Comparison of ENCODE assay signal across 17 cellular contexts in genomic region chr9:115520626-115521025, GRCh38.
"Had no signal": no experiment of that assay in that cellular context is flagged by ENCODE, and none has a peak within 500 bp of the region (broad histone marks: within the 10 kb centered on the region; RNA-seq: fewer than 3 reads in every experiment).

No MANE protein-coding gene starts in this region.

- H3K27me3 ChIP-seq: breast epithelium, esophagus muscularis mucosa, hepatocyte, stomach, upper lobe of left lung had no signal

- H3K4me3 ChIP-seq: breast epithelium, esophagus muscularis mucosa, hepatocyte, lower lobe of right lung, stomach, upper lobe of left lung had no signal

- H3K9me3 ChIP-seq: breast epithelium, esophagus muscularis mucosa, lower lobe of right lung, stomach, upper lobe of left lung had no signal

- ATAC-seq: activated CD4-positive, CD25-positive, alpha-beta regulatory T cell treated with anti-CD3 and anti-CD28 coated beads, Interleukin-2, amount 50 U/mL, for 24 hours; activated CD8-positive, alpha-beta T cell treated with anti-CD3 and anti-CD28 coated beads, Interleukin-2, amount 10 ng/mL, durations not matched to agents 7 days and 5 days; activated T-cell treated with anti-CD3 and anti-CD28 coated beads, Interleukin-2, amount 50 U/mL, for 4 hours; lower lobe of right lung; right cardiac atrium; stimulated activated effector memory CD8-positive, alpha-beta T cell treated with anti-CD3 and anti-CD28 coated beads, Interleukin-12 subunit alpha, Interleukin-12 subunit beta, amount 100 ng/mL, for 72 hours had no signal

- H3K4me1 ChIP-seq: breast epithelium, lower lobe of right lung, upper lobe of left lung had no signal

- DNase-seq: activated CD4-positive, alpha-beta T cell treated with anti-CD3 and anti-CD28 coated beads, Interleukin-2, amount 10 ng/mL, durations not matched to agents 7 days and 5 days; activated CD8-positive, alpha-beta memory T cell treated with anti-CD3 and anti-CD28 coated beads, Interleukin-2, amount 50 U/mL, for 4 hours; activated CD8-positive, alpha-beta T cell treated with anti-CD3 and anti-CD28 coated beads, Interleukin-2, amount 10 ng/mL, durations not matched to agents 7 days and 5 days; activated naive CD4-positive, alpha-beta T cell treated with anti-CD3 and anti-CD28 coated beads for 36 hours; activated T-cell treated with anti-CD3 and anti-CD28 coated beads, Interleukin-2, amount 50 U/mL, for 4 hours; effector CD8-positive, alpha-beta T cell; lower lobe of right lung; right cardiac atrium; small intestine; stimulated activated CD4-positive, alpha-beta T cell treated with anti-CD3 and anti-CD28 coated beads, Interleukin-4, amount 100 ng/mL, for 24 hours; stomach; upper lobe of left lung had no signal

- H3K36me3 ChIP-seq: breast epithelium, esophagus muscularis mucosa, lower lobe of right lung, stomach, upper lobe of left lung had no signal

- H3K27ac ChIP-seq: breast epithelium, esophagus muscularis mucosa, hepatocyte, lower lobe of right lung, stomach, upper lobe of left lung had no signal
